In the genomic region with DNA sequence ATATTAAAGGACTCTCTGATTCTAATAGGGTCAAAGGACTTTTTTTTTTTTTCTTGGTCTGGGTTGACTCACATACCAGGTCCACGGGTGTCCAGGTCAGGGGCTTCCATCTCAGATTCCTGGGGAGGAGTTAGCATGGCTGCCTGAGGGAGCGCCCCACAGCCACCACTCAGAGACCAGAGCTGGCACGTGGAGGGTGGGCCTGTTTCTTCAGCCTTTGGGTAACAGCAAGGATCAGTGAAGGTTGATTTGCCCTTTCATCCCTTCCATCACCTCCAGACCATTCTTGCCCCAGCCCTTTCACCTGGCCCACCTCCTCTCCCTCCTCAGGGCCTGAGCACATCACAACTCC, we compare ENCODE assay signal across 14 cellular contexts. TPM values are rescaled to one million over a fixed set of nuclear protein-coding genes. Genes with fewer than 3 reads are reported as not detected.
A peak's percentile ranks its signal among the peaks of the same experiment; 100 is the strongest.
DNase-seq lines count a peak whose midpoint lies in the region; ATAC-seq and TF ChIP-seq lines count a peak whose summit lies in the region.
"Had no signal": no experiment of that assay in that cellular context is flagged by ENCODE, and none has a peak within 500 bp of the region (broad histone marks: within the 10 kb centered on the region; RNA-seq: fewer than 3 reads in every experiment).

No MANE protein-coding gene starts in this region.

- H3K9ac ChIP-seq in subcutaneous abdominal adipose tissue (ENCODE audit: low read length in 5 of 5) = no peak overlapping the region

- peaks cover 5% of the 10 kb centered on the region for H3K27me3 Mint-ChIP-seq in activated T-helper 1 cell treated with anti-CD3 and anti-CD28 coated beads, Interleukin-12 subunit alpha, Interleukin-12 subunit beta, Interleukin-2, Interleukin-4 antibody, amounts not matched to agents 30 ng/mL and 10 ng/mL and 1 ng/mL, durations not matched to agents 14 hours and 24 hours and 36 hours (ENCODE audit: insufficient read depth)
- peaks cover 0 to 8% (median 0%) of the 10 kb centered on the region in 3 donors for H3K27me3 Mint-ChIP-seq in naive B cell

- H3K36me3 ChIP-seq in heart right ventricle = peaks cover 0 to 75% (median 3%) of the 10 kb centered on the region in 9 donors
- H3K36me3 ChIP-seq in subcutaneous abdominal adipose tissue (ENCODE audit: control insufficient read depth in 5 of 5, insufficient read depth in 5 of 5, low read length in 5 of 5) = peaks cover 0 to 28% (median 7%) of the 10 kb centered on the region in 5 donors

- no peak for ATAC-seq in heart right ventricle
- ATAC-seq in Right ventricle myocardium inferior = no peak
- no peak for ATAC-seq in naive B cell (ENCODE audit: low read depth in 2 of 2)

- no peaks in the 10 kb centered on the region for H3K9me3 Mint-ChIP-seq in activated T-helper 1 cell treated with anti-CD3 and anti-CD28 coated beads, Interleukin-12 subunit alpha, Interleukin-12 subunit beta, Interleukin-2, Interleukin-4 antibody, amounts not matched to agents 30 ng/mL and 10 ng/mL and 1 ng/mL, durations not matched to agents 14 hours and 24 hours and 36 hours
- no peaks in the 10 kb centered on the region for H3K9me3 Mint-ChIP-seq in naive B cell

- peak overlapping the region; percentile 56 for H3K4me3 Mint-ChIP-seq in activated T-helper 1 cell treated with anti-CD3 and anti-CD28 coated beads, Interleukin-12 subunit alpha, Interleukin-12 subunit beta, Interleukin-2, Interleukin-4 antibody, amounts not matched to agents 30 ng/mL and 10 ng/mL and 1 ng/mL, durations not matched to agents 14 hours and 24 hours and 36 hours
- H3K4me3 Mint-ChIP-seq in naive B cell = peak overlapping the region in 4 of 8 donors; percentile 28 to 66 (median 54)

- intact Hi-C loops in heart right ventricle (cut with DNase I) = loop anchor here in 2 of 10 donors (5.0 kb wide), 2 partner anchors 44 to 774 kb away; no protein-coding TSS in a partner anchor
- intact Hi-C loops in Right ventricle myocardium inferior (cut with DNase I) = loop anchor here (5.0 to 10.0 kb wide), 3 partner anchors 66 to 1006 kb away; partner anchors contain the start of genes FKBPL, HSD17B8, RING1 and RXRB
- intact Hi-C loops in activated T-helper 1 cell treated with anti-CD3 and anti-CD28 coated beads, Interleukin-12 subunit alpha, Interleukin-12 subunit beta, Interleukin-2, Interleukin-4 antibody, amounts not matched to agents 30 ng/mL and 10 ng/mL and 1 ng/mL, durations not matched to agents 14 hours and 24 hours and 36 hours (cut with micrococcal nuclease) = loop anchor here (5.0 kb wide), 3 partner anchors 59 to 1194 kb away; partner anchors contain the start of genes KIFC1, NELFE and SKIC2

- H3K9me3 ChIP-seq in heart right ventricle (no peaks in the 10 kb centered on the region), subcutaneous abdominal adipose tissue (ENCODE audit: control insufficient read depth in 5 of 5, low read length in 5 of 5) (no peaks in the 10 kb centered on the region)

- H3K27me3 ChIP-seq in heart right ventricle (peaks cover 0 to 10% (median 0%) of the 10 kb centered on the region in 7 donors), subcutaneous abdominal adipose tissue (ENCODE audit: control insufficient read depth in 5 of 5, insufficient read depth in 4 of 5, low read length in 5 of 5) (peaks cover 0 to 9% (median 3%) of the 10 kb centered on the region in 5 donors)

- no peak overlapping the region for H3K27ac Mint-ChIP-seq in activated T-helper 1 cell treated with anti-CD3 and anti-CD28 coated beads, Interleukin-12 subunit alpha, Interleukin-12 subunit beta, Interleukin-2, Interleukin-4 antibody, amounts not matched to agents 30 ng/mL and 10 ng/mL and 1 ng/mL, durations not matched to agents 14 hours and 24 hours and 36 hours
- H3K27ac Mint-ChIP-seq in naive B cell = peak overlapping the region in 4 of 6 donors; percentile 74 to 100 (median 86)

- no peak for DNase-seq in heart right ventricle
- no peak for DNase-seq in Right ventricle myocardium inferior (ENCODE audit: missing footprints)
- DNase-seq in activated T-helper 1 cell treated with anti-CD3 and anti-CD28 coated beads, Interleukin-12 subunit alpha, Interleukin-12 subunit beta, Interleukin-2, Interleukin-4 antibody, amounts not matched to agents 30 ng/mL and 10 ng/mL and 1 ng/mL, durations not matched to agents 14 hours and 24 hours and 36 hours (ENCODE audit: low spot score) = no peak
- DNase-seq in naive B cell = no peak
- no peak for DNase-seq in stimulated activated CD4-positive, alpha-beta T cell treated with anti-CD3 and anti-CD28 coated beads, Interleukin-4, amount 100 ng/mL, for 24 hours
- no peak for DNase-seq in NCI-H2081 (lab: John Stamatoyannopoulos, UW)
- no peak for DNase-seq in AG08395 (ENCODE audit: low spot score)
- DNase-seq: AML-193; DMS 273 treated with DMSO at 0.1 percent for 48 hours; NCI-H1436 treated with DMSO at 0.1 percent for 48 hours; NCI-H2227 treated with DMSO at 0.1 percent for 48 hours; NK-92 treated with Interleukin-12 subunit alpha and Interleukin-12 subunit beta, amount 100 ng/mL, for 24 hours had no signal

- H3K27ac ChIP-seq in heart right ventricle (peak overlapping the region in 7 of 10 donors; percentile 98 to 100 (median 99)), subcutaneous abdominal adipose tissue (ENCODE audit: low read depth, low read length) (peak overlapping the region; percentile 57)
- H3K27ac ChIP-seq: HL-60 had no signal

- H3K4me3 ChIP-seq in heart right ventricle = no peak overlapping the region
- no peak overlapping the region for H3K4me3 ChIP-seq in subcutaneous abdominal adipose tissue (ENCODE audit: low read depth in 1 of 5, low read length in 5 of 5)

- H3K4me1 ChIP-seq in heart right ventricle = peaks cover 6 to 41% (median 30%) of the 10 kb centered on the region in 9 donors
- peaks cover 21 to 42% (median 29%) of the 10 kb centered on the region in 5 donors for H3K4me1 ChIP-seq in subcutaneous abdominal adipose tissue (ENCODE audit: control insufficient read depth in 5 of 5, insufficient read depth in 5 of 5, low read length in 5 of 5)

- TF ChIP-seq CTCF in heart right ventricle (IDR thresholded peaks at IDR 0.05) = no peak

- 77 to 80% methylated on average over 3 of the region's 3 CpGs for WGBS in heart right ventricle, 2 donors

- H3K36me3 Mint-ChIP-seq in activated T-helper 1 cell treated with anti-CD3 and anti-CD28 coated beads, Interleukin-12 subunit alpha, Interleukin-12 subunit beta, Interleukin-2, Interleukin-4 antibody, amounts not matched to agents 30 ng/mL and 10 ng/mL and 1 ng/mL, durations not matched to agents 14 hours and 24 hours and 36 hours (ENCODE audit: low read depth) = no peaks in the 10 kb centered on the region
- H3K36me3 Mint-ChIP-seq in naive B cell = no peaks in the 10 kb centered on the region

- H3K4me1 Mint-ChIP-seq in activated T-helper 1 cell treated with anti-CD3 and anti-CD28 coated beads, Interleukin-12 subunit alpha, Interleukin-12 subunit beta, Interleukin-2, Interleukin-4 antibody, amounts not matched to agents 30 ng/mL and 10 ng/mL and 1 ng/mL, durations not matched to agents 14 hours and 24 hours and 36 hours (ENCODE audit: low read depth) = peaks cover 31% of the 10 kb centered on the region
- peaks cover 33 to 38% (median 33%) of the 10 kb centered on the region in 3 donors for H3K4me1 Mint-ChIP-seq in naive B cell

RNA-seq across cellular contexts. Expression of gene GPSM3, which starts 5.9 kb away (rescaled TPM):
- total RNA-seq in heart right ventricle = 10 to 100 TPM in 1 of 10 donors, 1 to 10 TPM in 9; 2.4 to 28.0 (median 4.4) TPM
- polyA plus RNA-seq in heart right ventricle = 1 to 10 TPM; 5.8 to 6.2 TPM
- total RNA-seq in Right ventricle myocardium inferior = 6.3 TPM
- total RNA-seq in activated T-helper 1 cell treated with anti-CD3 and anti-CD28 coated beads, Interleukin-12 subunit alpha, Interleukin-12 subunit beta, Interleukin-2, Interleukin-4 antibody, amounts not matched to agents 30 ng/mL and 10 ng/mL and 1 ng/mL, durations not matched to agents 14 hours and 24 hours and 36 hours = 82.5 and 84.7 TPM in 2 replicates
- polyA plus RNA-seq in naive B cell (ENCODE audit: low read depth in 6 of 6) = 100 to 1,000 TPM in 5 of 6 donors, 10 to 100 TPM in 1; 99.0 to 145 (median 125) TPM

RNA-seq across cellular contexts. Expression of gene PBX2, which starts 8.3 kb away (rescaled TPM):
- total RNA-seq in heart right ventricle (10 to 100 TPM; 32.8 to 50.9 (median 44.1) TPM), Right ventricle myocardium inferior (42.9 TPM)
- polyA plus RNA-seq in heart right ventricle (10 to 100 TPM; 25.6 to 55.4 TPM), naive B cell (ENCODE audit: low read depth in 6 of 6) (1 to 10 TPM in 5 of 6 donors, under 1 TPM in 1; 0.64 to 4.0 (median 3.1) TPM)
- total RNA-seq in activated T-helper 1 cell treated with anti-CD3 and anti-CD28 coated beads, Interleukin-12 subunit alpha, Interleukin-12 subunit beta, Interleukin-2, Interleukin-4 antibody, amounts not matched to agents 30 ng/mL and 10 ng/mL and 1 ng/mL, durations not matched to agents 14 hours and 24 hours and 36 hours = 91.9 and 94.0 TPM in 2 replicates

RNA-seq across cellular contexts. Expression of gene AGER, which starts 14.3 kb away (rescaled TPM):
- total RNA-seq in heart right ventricle (1 to 10 TPM in 9 of 10 donors, under 1 TPM in 1; 0.75 to 5.1 (median 2.9) TPM), Right ventricle myocardium inferior (2.0 TPM)
- polyA plus RNA-seq in heart right ventricle (1 to 10 TPM; 3.1 to 5.5 TPM), naive B cell (ENCODE audit: low read depth in 6 of 6) (1 to 10 TPM in 1 of 6 donors, under 1 TPM in 3, not detected in 2; 0.32 to 1.1 (median 0.63) TPM)
- total RNA-seq in activated T-helper 1 cell treated with anti-CD3 and anti-CD28 coated beads, Interleukin-12 subunit alpha, Interleukin-12 subunit beta, Interleukin-2, Interleukin-4 antibody, amounts not matched to agents 30 ng/mL and 10 ng/mL and 1 ng/mL, durations not matched to agents 14 hours and 24 hours and 36 hours = 19.6 and 20.2 TPM in 2 replicates

RNA-seq across cellular contexts. Expression of gene RNF5, which starts 20.1 kb away (rescaled TPM):
- 100 to 1,000 TPM in 1 of 10 donors, 10 to 100 TPM in 9; 75.5 to 122 (median 82.7) TPM for total RNA-seq in heart right ventricle
- 100 to 1,000 TPM in 1 of 2 donors, 10 to 100 TPM in 1; 53.0 to 132 TPM for polyA plus RNA-seq in heart right ventricle
- 97.5 TPM for total RNA-seq in Right ventricle myocardium inferior
- 58.1 and 60.4 TPM in 2 replicates for total RNA-seq in activated T-helper 1 cell treated with anti-CD3 and anti-CD28 coated beads, Interleukin-12 subunit alpha, Interleukin-12 subunit beta, Interleukin-2, Interleukin-4 antibody, amounts not matched to agents 30 ng/mL and 10 ng/mL and 1 ng/mL, durations not matched to agents 14 hours and 24 hours and 36 hours
- polyA plus RNA-seq in naive B cell (ENCODE audit: low read depth in 6 of 6) = 100 to 1,000 TPM in 3 of 6 donors, 10 to 100 TPM in 3; 85.9 to 116 (median 102) TPM

RNA-seq across cellular contexts. Expression of gene AGPAT1, which starts 22.4 kb away (rescaled TPM):
- total RNA-seq in heart right ventricle (10 to 100 TPM; 39.0 to 63.1 (median 47.4) TPM), Right ventricle myocardium inferior (48.2 TPM)
- polyA plus RNA-seq in heart right ventricle (10 to 100 TPM; 50.8 to 56.3 TPM), naive B cell (ENCODE audit: low read depth in 6 of 6) (10 to 100 TPM in 5 of 6 donors, 1 to 10 TPM in 1; 9.1 to 20.6 (median 13.1) TPM)
- total RNA-seq in activated T-helper 1 cell treated with anti-CD3 and anti-CD28 coated beads, Interleukin-12 subunit alpha, Interleukin-12 subunit beta, Interleukin-2, Interleukin-4 antibody, amounts not matched to agents 30 ng/mL and 10 ng/mL and 1 ng/mL, durations not matched to agents 14 hours and 24 hours and 36 hours = 34.5 and 35.6 TPM in 2 replicates
